Comparison of ENCODE assay signal across 1 cellular context in genomic region chr1:107529511-107530149, GRCh38.
TF ChIP-seq lines count a peak whose summit lies in the region.

No MANE protein-coding gene starts in this region.

TF ChIP-seq in Ishikawa, 13 proteins besides CTCF, POLR2A, EP300 and RAD21 (continued from another document):
- TF ChIP-seq TAF1 (IDR thresholded peaks at IDR 0.05; ENCODE audit: low read depth) (no peak), YY1 (IDR thresholded peaks at IDR 0.05; ENCODE audit: low read depth) (no peak), CEBPB (IDR thresholded peaks at IDR 0.05) (no peak)
